Comparison of ENCODE assay signal across 12 cellular contexts in the genomic region with DNA sequence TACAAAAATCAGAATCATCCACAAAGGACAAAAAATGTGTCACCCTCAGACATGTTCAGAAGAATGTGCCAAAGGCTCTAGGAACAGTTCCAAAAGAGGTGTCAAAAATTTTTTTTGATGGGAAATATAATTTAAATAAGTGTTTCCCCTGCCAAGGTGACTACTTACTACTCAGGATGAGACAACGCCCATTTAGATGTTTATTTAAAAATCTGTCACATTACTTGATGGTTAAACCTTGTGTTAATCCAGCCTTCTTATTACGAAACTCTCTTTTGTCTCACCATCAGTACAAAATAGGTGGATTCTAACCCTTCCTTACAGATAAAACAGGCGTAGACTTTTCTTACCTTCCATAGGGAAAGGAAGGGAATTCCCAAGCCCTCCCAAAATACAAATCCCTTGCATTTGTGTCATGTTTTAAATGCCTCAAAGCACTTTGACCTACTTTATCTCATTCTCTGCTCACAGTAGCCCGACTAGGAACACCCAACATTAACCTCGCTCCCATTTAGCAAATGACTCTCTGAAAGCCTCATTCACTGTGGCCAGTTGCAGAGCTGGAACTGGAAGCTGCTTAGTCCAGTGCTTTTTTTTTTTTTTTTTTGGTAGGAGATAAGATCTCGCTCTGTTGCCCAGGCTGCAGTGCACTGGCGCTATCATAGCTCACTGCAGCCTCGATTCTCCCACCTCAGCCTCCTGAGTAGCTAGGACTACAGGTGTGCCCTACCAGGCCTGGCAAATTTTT. TPM values are rescaled to one million over a fixed set of nuclear protein-coding genes. Genes with fewer than 3 reads are reported as not detected.
DNase-seq lines count a peak whose midpoint lies in the region; ATAC-seq, FAIRE-seq and TF ChIP-seq lines count a peak whose summit lies in the region.
"Had no signal": no experiment of that assay in that cellular context is flagged by ENCODE, and none has a peak within 500 bp of the region (broad histone marks: within the 10 kb centered on the region; RNA-seq: fewer than 3 reads in every experiment).

No MANE protein-coding gene starts in this region.

- H3K4me3 ChIP-seq in bronchial epithelial cell (ENCODE audit: low read depth, low read length) = no peak overlapping the region

- peak; percentile 87 for ATAC-seq in left colon
- no peak for ATAC-seq in stimulated activated memory B cell treated with anti-CD40 and anti-IgM and Interleukin-4, amounts not matched to agents 10 μg/mL and 1 μg/mL and 100 μg/mL, for 72 hours
- no peak for ATAC-seq in HG03378 (IDR thresholded peaks at IDR 0.05; ENCODE audit: unreplicated experiment)
- no peak for ATAC-seq in GM19455 (IDR thresholded peaks at IDR 0.05; ENCODE audit: unreplicated experiment)
- ATAC-seq in GM18861 (IDR thresholded peaks at IDR 0.05; ENCODE audit: unreplicated experiment) = no peak

- H3K36me3 ChIP-seq in bronchial epithelial cell (ENCODE audit: control insufficient read depth, insufficient read depth, low read length) = no peaks in the 10 kb centered on the region

- no peaks in the 10 kb centered on the region for H3K9me3 Mint-ChIP-seq in stimulated activated memory B cell treated with anti-CD40 and anti-IgM and Interleukin-4, amounts not matched to agents 10 μg/mL and 1 μg/mL and 100 μg/mL, for 72 hours
- H3K9me3 Mint-ChIP-seq: activated CD4-positive, alpha-beta T cell treated with anti-CD3 and anti-CD28 coated beads, Interleukin-2, amount 10 ng/mL, durations not matched to agents 7 days and 5 days; activated naive CD4-positive, alpha-beta T cell treated with anti-CD3 and anti-CD28 coated beads, Interleukin-2, amount 50 U/mL, for 24 hours; stimulated activated naive CD8-positive, alpha-beta T cell treated with anti-CD3 and anti-CD28 coated beads, Interleukin-15, Interleukin-2, amounts not matched to agents 100 ng/mL and 50 ng/mL, for 24 hours had no signal

- no peak for FAIRE-seq in bronchial epithelial cell (lab: Jason Lieb, UNC)

- DNase-seq in LoVo (ENCODE audit: low spot score) = peak; percentile 52
- peak; percentile 79 for DNase-seq in bronchial epithelial cell (ENCODE audit: low read depth)
- no peak for DNase-seq in left colon
- DNase-seq in NCI-H774 (lab: John Stamatoyannopoulos, UW) = no peak
- DNase-seq: activated CD4-positive, alpha-beta T cell treated with anti-CD3 and anti-CD28 coated beads, Interleukin-2, amount 10 ng/mL, durations not matched to agents 7 days and 5 days; NCI-H1417 treated with DMSO at 0.1 percent for 48 hours had no signal

- TF ChIP-seq CTCF in bronchial epithelial cell (IDR thresholded peaks at IDR 0.05; ENCODE audit: insufficient read depth, low read length, severe bottlenecking) = no peak

- H3K27me3 ChIP-seq in bronchial epithelial cell (ENCODE audit: control insufficient read depth, insufficient read depth, low read length) = no peaks in the 10 kb centered on the region

- H3K27ac Mint-ChIP-seq in stimulated activated memory B cell treated with anti-CD40 and anti-IgM and Interleukin-4, amounts not matched to agents 10 μg/mL and 1 μg/mL and 100 μg/mL, for 72 hours = peak overlapping the region; percentile 5
- H3K27ac Mint-ChIP-seq: activated CD4-positive, alpha-beta T cell treated with anti-CD3 and anti-CD28 coated beads, Interleukin-2, amount 10 ng/mL, durations not matched to agents 7 days and 5 days; activated naive CD4-positive, alpha-beta T cell treated with anti-CD3 and anti-CD28 coated beads, Interleukin-2, amount 50 U/mL, for 24 hours; stimulated activated naive CD8-positive, alpha-beta T cell treated with anti-CD3 and anti-CD28 coated beads, Interleukin-15, Interleukin-2, amounts not matched to agents 100 ng/mL and 50 ng/mL, for 24 hours had no signal

- intact Hi-C loops in left colon (cut with DNase I, micrococcal nuclease) = no loop called here

- H3K36me3 Mint-ChIP-seq in stimulated activated memory B cell treated with anti-CD40 and anti-IgM and Interleukin-4, amounts not matched to agents 10 μg/mL and 1 μg/mL and 100 μg/mL, for 72 hours = no peaks in the 10 kb centered on the region
- H3K36me3 Mint-ChIP-seq: activated naive CD4-positive, alpha-beta T cell treated with anti-CD3 and anti-CD28 coated beads, Interleukin-2, amount 50 U/mL, for 24 hours had no signal

- H3K4me3 Mint-ChIP-seq in stimulated activated memory B cell treated with anti-CD40 and anti-IgM and Interleukin-4, amounts not matched to agents 10 μg/mL and 1 μg/mL and 100 μg/mL, for 72 hours = no peak overlapping the region
- H3K4me3 Mint-ChIP-seq: activated CD4-positive, alpha-beta T cell treated with anti-CD3 and anti-CD28 coated beads, Interleukin-2, amount 10 ng/mL, durations not matched to agents 7 days and 5 days; activated naive CD4-positive, alpha-beta T cell treated with anti-CD3 and anti-CD28 coated beads, Interleukin-2, amount 50 U/mL, for 24 hours; stimulated activated naive CD8-positive, alpha-beta T cell treated with anti-CD3 and anti-CD28 coated beads, Interleukin-15, Interleukin-2, amounts not matched to agents 100 ng/mL and 50 ng/mL, for 24 hours had no signal

- H3K4me1 Mint-ChIP-seq in stimulated activated memory B cell treated with anti-CD40 and anti-IgM and Interleukin-4, amounts not matched to agents 10 μg/mL and 1 μg/mL and 100 μg/mL, for 72 hours = peaks cover 4% of the 10 kb centered on the region

- no peaks in the 10 kb centered on the region for H3K27me3 Mint-ChIP-seq in stimulated activated memory B cell treated with anti-CD40 and anti-IgM and Interleukin-4, amounts not matched to agents 10 μg/mL and 1 μg/mL and 100 μg/mL, for 72 hours
- H3K27me3 Mint-ChIP-seq: activated naive CD4-positive, alpha-beta T cell treated with anti-CD3 and anti-CD28 coated beads, Interleukin-2, amount 50 U/mL, for 24 hours had no signal

RNA-seq across cellular contexts. Expression of gene GNA13, which starts 5.8 kb away (rescaled TPM):
- total RNA-seq in bronchial epithelial cell (37.5 and 51.6 TPM in 2 replicates), left colon (10 to 100 TPM; 59.2 to 90.7 TPM)

Comparison
In these comparisons a context has a peak if more than half of its experiments do, and no peak if none do; other contexts are left out.
1. DNase-seq: peak in LoVo (single experiment) and bronchial epithelial cell (single experiment); none in left colon (0 of 2) and NCI-H774 (single experiment).